16 cellular contexts compared by ENCODE assay signal in the genomic region with DNA sequence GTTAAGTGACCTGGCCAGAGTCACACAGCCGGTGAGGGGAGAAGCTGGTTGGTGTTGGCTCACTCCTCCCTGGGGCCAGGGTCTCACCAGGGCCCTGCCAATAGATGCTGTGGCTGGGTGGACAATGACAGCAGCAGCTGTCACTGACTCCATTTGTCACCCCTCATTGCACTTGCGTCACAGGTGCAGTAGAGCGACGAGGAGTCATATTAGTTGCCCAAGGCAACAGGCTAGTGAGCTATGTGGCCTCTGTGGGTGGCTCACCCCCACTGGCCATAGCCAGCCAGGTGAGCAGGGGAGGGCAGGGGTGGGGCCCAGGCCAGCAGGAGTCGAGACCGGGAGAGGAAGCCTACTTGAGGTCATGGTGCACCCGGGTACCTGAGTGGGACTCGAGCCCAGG. TPM values are rescaled to one million over a fixed set of nuclear protein-coding genes. Genes with fewer than 3 reads are reported as not detected.
DNase-seq lines count a peak whose midpoint lies in the region; ATAC-seq and TF ChIP-seq lines count a peak whose summit lies in the region.
"Had no signal": no experiment of that assay in that cellular context is flagged by ENCODE, and none has a peak within 500 bp of the region (broad histone marks: within the 10 kb centered on the region; RNA-seq: fewer than 3 reads in every experiment).

No MANE protein-coding gene starts in this region.

- 85% methylated on average over 7 of the region's 8 CpGs for WGBS in SK-N-SH (ENCODE audit: low lambda C conversion rate)

- no peak overlapping the region for H3K4me2 ChIP-seq in SK-N-SH

- H3K9ac ChIP-seq in SK-N-SH = no peak overlapping the region

- CTCF ChIA-PET in SK-N-SH (lab: Yijun Ruan, JAX) = interaction anchor here (1.1 kb wide), 1 partner anchor 13 kb away, joined by 3 read pairs; no protein-coding TSS in a partner anchor

- no peaks in the 10 kb centered on the region for H3K9me2 ChIP-seq in SK-N-SH

- H3K4me3 ChIP-seq in SK-N-SH (ENCODE audit: low read depth in 2 of 2, low read length in 1 of 2) = no peak overlapping the region
- H3K4me3 ChIP-seq: lung had no signal

- DNase-seq in NCI-H1417 (lab: John Stamatoyannopoulos, UW) (peak; percentile 39 to 89 (median 74)), NCI-H1417 treated with DMSO at 0.1 percent for 48 hours (lab: John Stamatoyannopoulos, UW) (no peak), NCI-H510A (lab: John Stamatoyannopoulos, UW) (peak; percentile 86), posterior vena cava (ENCODE audit: low spot score) (peak; percentile 65), mucosa of gallbladder (ENCODE audit: low spot score) (no peak), SK-N-SH (no peak)
- DNase-seq: activated T-cell treated with anti-CD3 and anti-CD28 coated beads, Interleukin-2, amount 50 U/mL, for 72 hours; EL; foreskin melanocyte had no signal

- no peaks in the 10 kb centered on the region for H3K9me3 ChIP-seq in SK-N-SH

- H3K79me2 ChIP-seq in SK-N-SH (ENCODE audit: insufficient read depth) = no peaks in the 10 kb centered on the region

- no peak for TF ChIP-seq RAD21 in SK-N-SH (IDR thresholded peaks at IDR 0.05; ENCODE audit: low read length)

- no peak for TF ChIP-seq EP300 in SK-N-SH (IDR thresholded peaks at IDR 0.05; ENCODE audit: borderline replicate concordance in 1 of 2, low read depth in 1 of 2, low read length in 1 of 2)

- no peaks in the 10 kb centered on the region for H3K27me3 ChIP-seq in SK-N-SH (ENCODE audit: insufficient read depth)

- POLR2A ChIA-PET in SK-N-SH (lab: Yijun Ruan, JAX) = no interaction called here

- intact Hi-C loops in posterior vena cava (cut with DNase I) = no loop called here

- H3F3A ChIP-seq in SK-N-SH (replicated peaks; ENCODE audit: insufficient read depth) = no peaks in the 10 kb centered on the region

- H4K20me1 ChIP-seq in SK-N-SH (ENCODE audit: insufficient read depth) = no peaks in the 10 kb centered on the region

- no peaks in the 10 kb centered on the region; a peak in 1 of 4 replicates for H3K4me1 ChIP-seq in SK-N-SH (ENCODE audit: control insufficient read depth in 1 of 2, insufficient read depth in 2 of 2, low read depth in 1 of 2, low read length in 1 of 2)

- ATAC-seq in HG02588 (IDR thresholded peaks at IDR 0.05; ENCODE audit: unreplicated experiment) (peak; percentile 59), HG03342 (IDR thresholded peaks at IDR 0.05; ENCODE audit: unreplicated experiment) (no peak)
- ATAC-seq: sciatic nerve had no signal

- H2AFZ ChIP-seq in SK-N-SH (ENCODE audit: low read depth) = no peak overlapping the region

- H3K36me3 ChIP-seq in SK-N-SH (replicated peaks in 1 of 2; ENCODE audit: control insufficient read depth in 1 of 2, insufficient read depth in 2 of 2, low read length in 1 of 2) = peaks cover 6 to 18% of the 10 kb centered on the region in 2 experiments

- H3K27ac ChIP-seq in SK-N-SH (ENCODE audit: low read depth in 2 of 2, low read length in 1 of 2) = no peak overlapping the region
- H3K27ac ChIP-seq: 22Rv1 had no signal

- TF ChIP-seq CTCF in SK-N-SH (IDR thresholded peaks at IDR 0.05) = no peak

TF ChIP-seq in SK-N-SH, 30 proteins besides CTCF, POLR2A, EP300 and RAD21:
- TF ChIP-seq NRF1 (IDR thresholded peaks at IDR 0.05; ENCODE audit: low read depth, low read length) (no peak), YY1 (IDR thresholded peaks at IDR 0.05; ENCODE audit: low read depth) (no peak), POLR2AphosphoS5 (IDR thresholded peaks at IDR 0.05; ENCODE audit: low read depth, low read length) (no peak), GATA2 (CRISPR knock-in tag; IDR thresholded peaks at IDR 0.05) (no peak), NFIC (IDR thresholded peaks at IDR 0.05; ENCODE audit: borderline replicate concordance) (no peak), FOSL2 (IDR thresholded peaks at IDR 0.05; ENCODE audit: borderline replicate concordance, low read depth) (no peak), MEF2A (IDR thresholded peaks at IDR 0.05; ENCODE audit: borderline replicate concordance, low read depth) (no peak), RCOR1 (IDR thresholded peaks at IDR 0.05; ENCODE audit: low read length) (no peak)
- TF ChIP-seq, protein P1, sequence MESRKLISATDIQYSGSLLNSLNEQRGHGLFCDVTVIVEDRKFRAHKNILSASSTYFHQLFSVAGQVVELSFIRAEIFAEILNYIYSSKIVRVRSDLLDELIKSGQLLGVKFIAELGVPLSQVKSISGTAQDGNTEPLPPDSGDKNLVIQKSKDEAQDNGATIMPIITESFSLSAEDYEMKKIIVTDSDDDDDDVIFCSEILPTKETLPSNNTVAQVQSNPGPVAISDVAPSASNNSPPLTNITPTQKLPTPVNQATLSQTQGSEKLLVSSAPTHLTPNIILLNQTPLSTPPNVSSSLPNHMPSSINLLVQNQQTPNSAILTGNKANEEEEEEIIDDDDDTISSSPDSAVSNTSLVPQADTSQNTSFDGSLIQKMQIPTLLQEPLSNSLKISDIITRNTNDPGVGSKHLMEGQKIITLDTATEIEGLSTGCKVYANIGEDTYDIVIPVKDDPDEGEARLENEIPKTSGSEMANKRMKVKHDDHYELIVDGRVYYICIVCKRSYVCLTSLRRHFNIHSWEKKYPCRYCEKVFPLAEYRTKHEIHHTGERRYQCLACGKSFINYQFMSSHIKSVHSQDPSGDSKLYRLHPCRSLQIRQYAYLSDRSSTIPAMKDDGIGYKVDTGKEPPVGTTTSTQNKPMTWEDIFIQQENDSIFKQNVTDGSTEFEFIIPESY (IDR thresholded peaks at IDR 0.05; ENCODE audit: borderline replicate concordance, low read depth) = no peak
- TF ChIP-seq, protein P2, sequence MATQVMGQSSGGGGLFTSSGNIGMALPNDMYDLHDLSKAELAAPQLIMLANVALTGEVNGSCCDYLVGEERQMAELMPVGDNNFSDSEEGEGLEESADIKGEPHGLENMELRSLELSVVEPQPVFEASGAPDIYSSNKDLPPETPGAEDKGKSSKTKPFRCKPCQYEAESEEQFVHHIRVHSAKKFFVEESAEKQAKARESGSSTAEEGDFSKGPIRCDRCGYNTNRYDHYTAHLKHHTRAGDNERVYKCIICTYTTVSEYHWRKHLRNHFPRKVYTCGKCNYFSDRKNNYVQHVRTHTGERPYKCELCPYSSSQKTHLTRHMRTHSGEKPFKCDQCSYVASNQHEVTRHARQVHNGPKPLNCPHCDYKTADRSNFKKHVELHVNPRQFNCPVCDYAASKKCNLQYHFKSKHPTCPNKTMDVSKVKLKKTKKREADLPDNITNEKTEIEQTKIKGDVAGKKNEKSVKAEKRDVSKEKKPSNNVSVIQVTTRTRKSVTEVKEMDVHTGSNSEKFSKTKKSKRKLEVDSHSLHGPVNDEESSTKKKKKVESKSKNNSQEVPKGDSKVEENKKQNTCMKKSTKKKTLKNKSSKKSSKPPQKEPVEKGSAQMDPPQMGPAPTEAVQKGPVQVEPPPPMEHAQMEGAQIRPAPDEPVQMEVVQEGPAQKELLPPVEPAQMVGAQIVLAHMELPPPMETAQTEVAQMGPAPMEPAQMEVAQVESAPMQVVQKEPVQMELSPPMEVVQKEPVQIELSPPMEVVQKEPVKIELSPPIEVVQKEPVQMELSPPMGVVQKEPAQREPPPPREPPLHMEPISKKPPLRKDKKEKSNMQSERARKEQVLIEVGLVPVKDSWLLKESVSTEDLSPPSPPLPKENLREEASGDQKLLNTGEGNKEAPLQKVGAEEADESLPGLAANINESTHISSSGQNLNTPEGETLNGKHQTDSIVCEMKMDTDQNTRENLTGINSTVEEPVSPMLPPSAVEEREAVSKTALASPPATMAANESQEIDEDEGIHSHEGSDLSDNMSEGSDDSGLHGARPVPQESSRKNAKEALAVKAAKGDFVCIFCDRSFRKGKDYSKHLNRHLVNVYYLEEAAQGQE (IDR thresholded peaks at IDR 0.05; ENCODE audit: low read depth, low read length) = no peak
- TF ChIP-seq, protein P3, sequence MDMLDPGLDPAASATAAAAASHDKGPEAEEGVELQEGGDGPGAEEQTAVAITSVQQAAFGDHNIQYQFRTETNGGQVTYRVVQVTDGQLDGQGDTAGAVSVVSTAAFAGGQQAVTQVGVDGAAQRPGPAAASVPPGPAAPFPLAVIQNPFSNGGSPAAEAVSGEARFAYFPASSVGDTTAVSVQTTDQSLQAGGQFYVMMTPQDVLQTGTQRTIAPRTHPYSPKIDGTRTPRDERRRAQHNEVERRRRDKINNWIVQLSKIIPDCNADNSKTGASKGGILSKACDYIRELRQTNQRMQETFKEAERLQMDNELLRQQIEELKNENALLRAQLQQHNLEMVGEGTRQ (IDR thresholded peaks at IDR 0.05; ENCODE audit: borderline replicate concordance, low read depth, low read length) = no peak
- TF ChIP-seq, protein P4, sequence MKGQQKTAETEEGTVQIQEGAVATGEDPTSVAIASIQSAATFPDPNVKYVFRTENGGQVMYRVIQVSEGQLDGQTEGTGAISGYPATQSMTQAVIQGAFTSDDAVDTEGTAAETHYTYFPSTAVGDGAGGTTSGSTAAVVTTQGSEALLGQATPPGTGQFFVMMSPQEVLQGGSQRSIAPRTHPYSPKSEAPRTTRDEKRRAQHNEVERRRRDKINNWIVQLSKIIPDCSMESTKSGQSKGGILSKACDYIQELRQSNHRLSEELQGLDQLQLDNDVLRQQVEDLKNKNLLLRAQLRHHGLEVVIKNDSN (IDR thresholded peaks at IDR 0.05; ENCODE audit: borderline replicate concordance, low read depth) = no peak

RNA-seq across cellular contexts. Expression of a gene that starts 9.7 kb away (rescaled TPM):
- total RNA-seq in posterior vena cava = not detected
- total RNA-seq in mucosa of gallbladder = 0.20 TPM
- polyA plus RNA-seq in SK-N-SH (2012; rRNA removed) = not detected in 2 replicates
- not detected in 2 replicates for polyA plus RNA-seq in SK-N-SH (2012; cell fraction: cytosol; rRNA removed)
- polyA plus RNA-seq in SK-N-SH (2012; cell fraction: nucleus; rRNA removed) = 0.06 TPM in 1 of 2 replicates, not detected in the other
- total RNA-seq: activated T-cell treated with anti-CD3 and anti-CD28 coated beads, Interleukin-2, amount 50 U/mL, for 72 hours; cardiac septum; sciatic nerve; T-helper 2 cell treated with Interferon-gamma antibody and Interleukin-4, amounts not matched to agents 100 ng/mL and 5 ng/mL, for 36 hours had no signal

RNA-seq across cellular contexts. Expression of a gene that starts 26.6 kb away (rescaled TPM):
- total RNA-seq in posterior vena cava = 10 to 100 TPM; 23.6 to 27.4 TPM
- total RNA-seq in mucosa of gallbladder = 165 TPM
- polyA plus RNA-seq in SK-N-SH (2012; rRNA removed) = 66.9 and 84.6 TPM in 2 replicates
- polyA plus RNA-seq in SK-N-SH (2012; cell fraction: cytosol; rRNA removed) = 13.9 and 26.7 TPM in 2 replicates
- 442 and 628 TPM in 2 replicates for polyA plus RNA-seq in SK-N-SH (2012; cell fraction: nucleus; rRNA removed)

RNA-seq across cellular contexts. Expression of a gene that starts 43.5 kb away (rescaled TPM):
- 1 to 10 TPM; 7.5 to 7.6 TPM for total RNA-seq in posterior vena cava
- 10.4 TPM for total RNA-seq in mucosa of gallbladder
- polyA plus RNA-seq in SK-N-SH (2012; rRNA removed) = 26.8 and 33.3 TPM in 2 replicates
- 21.4 and 23.2 TPM in 2 replicates for polyA plus RNA-seq in SK-N-SH (2012; cell fraction: cytosol; rRNA removed)
- polyA plus RNA-seq in SK-N-SH (2012; cell fraction: nucleus; rRNA removed) = 19.3 and 21.2 TPM in 2 replicates

Comparison
In these comparisons a context has a peak if more than half of its experiments do, and no peak if none do; other contexts are left out.
1. DNase-seq: peak in NCI-H1417 (3 of 3), NCI-H510A (single experiment) and posterior vena cava (single experiment); none in NCI-H1417 treated with DMSO at 0.1 percent for 48 hours (single experiment), mucosa of gallbladder (single experiment) and SK-N-SH (single experiment).